Comparison of ENCODE assay signal across 1 cellular context in the genomic region with DNA sequence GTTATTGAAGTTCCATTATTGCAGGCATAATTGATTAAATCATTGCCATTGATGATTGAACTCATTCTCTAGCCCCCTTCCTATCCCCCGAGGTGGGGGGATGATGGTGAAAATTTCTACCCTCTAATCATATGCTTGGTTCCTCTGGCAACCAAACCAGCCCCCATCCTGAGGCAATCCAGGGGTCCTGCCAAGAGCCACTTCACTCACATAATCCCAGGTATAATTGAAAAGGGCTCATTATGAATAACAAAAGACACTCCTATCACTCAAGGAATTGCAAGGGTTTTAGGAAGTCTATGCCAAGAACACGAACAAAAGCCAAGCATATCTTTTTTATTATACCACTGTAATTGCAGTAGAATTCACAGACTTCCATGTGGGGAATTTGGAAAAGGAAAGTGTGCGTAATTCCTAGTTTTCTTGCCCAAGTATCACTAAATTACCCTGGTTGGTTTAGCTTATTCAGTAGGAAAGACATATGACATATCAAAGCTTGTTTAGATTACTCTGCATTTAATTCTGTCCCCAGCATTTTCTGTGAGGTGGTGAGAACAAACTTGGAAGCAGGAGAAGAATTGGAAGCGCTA.
TF ChIP-seq lines count a peak whose summit lies in the region.

No MANE protein-coding gene starts in this region.

TF ChIP-seq in GM23338, 12 proteins besides CTCF, POLR2A, EP300 and RAD21 (continued from another document):
- TF ChIP-seq, protein P1, sequence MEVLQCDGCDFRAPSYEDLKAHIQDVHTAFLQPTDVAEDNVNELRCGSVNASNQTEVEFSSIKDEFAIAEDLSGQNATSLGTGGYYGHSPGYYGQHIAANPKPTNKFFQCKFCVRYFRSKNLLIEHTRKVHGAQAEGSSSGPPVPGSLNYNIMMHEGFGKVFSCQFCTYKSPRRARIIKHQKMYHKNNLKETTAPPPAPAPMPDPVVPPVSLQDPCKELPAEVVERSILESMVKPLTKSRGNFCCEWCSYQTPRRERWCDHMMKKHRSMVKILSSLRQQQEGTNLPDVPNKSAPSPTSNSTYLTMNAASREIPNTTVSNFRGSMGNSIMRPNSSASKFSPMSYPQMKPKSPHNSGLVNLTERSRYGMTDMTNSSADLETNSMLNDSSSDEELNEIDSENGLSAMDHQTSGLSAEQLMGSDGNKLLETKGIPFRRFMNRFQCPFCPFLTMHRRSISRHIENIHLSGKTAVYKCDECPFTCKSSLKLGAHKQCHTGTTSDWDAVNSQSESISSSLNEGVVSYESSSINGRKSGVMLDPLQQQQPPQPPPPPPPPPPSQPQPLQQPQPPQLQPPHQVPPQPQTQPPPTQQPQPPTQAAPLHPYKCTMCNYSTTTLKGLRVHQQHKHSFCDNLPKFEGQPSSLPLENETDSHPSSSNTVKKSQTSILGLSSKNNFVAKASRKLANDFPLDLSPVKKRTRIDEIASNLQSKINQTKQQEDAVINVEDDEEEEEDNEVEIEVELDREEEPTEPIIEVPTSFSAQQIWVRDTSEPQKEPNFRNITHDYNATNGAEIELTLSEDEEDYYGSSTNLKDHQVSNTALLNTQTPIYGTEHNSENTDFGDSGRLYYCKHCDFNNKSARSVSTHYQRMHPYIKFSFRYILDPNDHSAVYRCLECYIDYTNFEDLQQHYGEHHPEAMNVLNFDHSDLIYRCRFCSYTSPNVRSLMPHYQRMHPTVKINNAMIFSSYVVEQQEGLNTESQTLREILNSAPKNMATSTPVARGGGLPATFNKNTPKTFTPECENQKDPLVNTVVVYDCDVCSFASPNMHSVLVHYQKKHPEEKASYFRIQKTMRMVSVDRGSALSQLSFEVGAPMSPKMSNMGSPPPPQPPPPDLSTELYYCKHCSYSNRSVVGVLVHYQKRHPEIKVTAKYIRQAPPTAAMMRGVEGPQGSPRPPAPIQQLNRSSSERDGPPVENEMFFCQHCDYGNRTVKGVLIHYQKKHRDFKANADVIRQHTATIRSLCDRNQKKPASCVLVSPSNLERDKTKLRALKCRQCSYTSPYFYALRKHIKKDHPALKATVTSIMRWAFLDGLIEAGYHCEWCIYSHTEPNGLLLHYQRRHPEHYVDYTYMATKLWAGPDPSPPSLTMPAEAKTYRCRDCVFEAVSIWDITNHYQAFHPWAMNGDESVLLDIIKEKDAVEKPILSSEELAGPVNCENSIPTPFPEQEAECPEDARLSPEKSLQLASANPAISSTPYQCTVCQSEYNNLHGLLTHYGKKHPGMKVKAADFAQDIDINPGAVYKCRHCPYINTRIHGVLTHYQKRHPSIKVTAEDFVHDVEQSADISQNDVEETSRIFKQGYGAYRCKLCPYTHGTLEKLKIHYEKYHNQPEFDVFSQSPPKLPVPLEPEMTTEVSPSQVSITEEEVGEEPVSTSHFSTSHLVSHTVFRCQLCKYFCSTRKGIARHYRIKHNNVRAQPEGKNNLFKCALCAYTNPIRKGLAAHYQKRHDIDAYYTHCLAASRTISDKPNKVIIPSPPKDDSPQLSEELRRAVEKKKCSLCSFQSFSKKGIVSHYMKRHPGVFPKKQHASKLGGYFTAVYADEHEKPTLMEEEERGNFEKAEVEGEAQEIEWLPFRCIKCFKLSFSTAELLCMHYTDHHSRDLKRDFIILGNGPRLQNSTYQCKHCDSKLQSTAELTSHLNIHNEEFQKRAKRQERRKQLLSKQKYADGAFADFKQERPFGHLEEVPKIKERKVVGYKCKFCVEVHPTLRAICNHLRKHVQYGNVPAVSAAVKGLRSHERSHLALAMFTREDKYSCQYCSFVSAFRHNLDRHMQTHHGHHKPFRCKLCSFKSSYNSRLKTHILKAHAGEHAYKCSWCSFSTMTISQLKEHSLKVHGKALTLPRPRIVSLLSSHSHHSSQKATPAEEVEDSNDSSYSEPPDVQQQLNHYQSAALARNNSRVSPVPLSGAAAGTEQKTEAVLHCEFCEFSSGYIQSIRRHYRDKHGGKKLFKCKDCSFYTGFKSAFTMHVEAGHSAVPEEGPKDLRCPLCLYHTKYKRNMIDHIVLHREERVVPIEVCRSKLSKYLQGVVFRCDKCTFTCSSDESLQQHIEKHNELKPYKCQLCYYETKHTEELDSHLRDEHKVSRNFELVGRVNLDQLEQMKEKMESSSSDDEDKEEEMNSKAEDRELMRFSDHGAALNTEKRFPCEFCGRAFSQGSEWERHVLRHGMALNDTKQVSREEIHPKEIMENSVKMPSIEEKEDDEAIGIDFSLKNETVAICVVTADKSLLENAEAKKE (CRISPR knock-in tag; IDR thresholded peaks at IDR 0.05) = no peak
- TF ChIP-seq ZNF331 (CRISPR knock-in tag; IDR thresholded peaks at IDR 0.05; ENCODE audit: low read depth) (no peak), NANOG (IDR thresholded peaks at IDR 0.05; ENCODE audit: borderline replicate concordance) (no peak), CREB1 (CRISPR knock-in tag; IDR thresholded peaks at IDR 0.05; ENCODE audit: low read depth) (no peak), STAT1 (IDR thresholded peaks at IDR 0.05; ENCODE audit: unreplicated experiment) (no peak), EZH2 (IDR thresholded peaks at IDR 0.05; ENCODE audit: low read depth, unreplicated experiment) (no peak)
- TF ChIP-seq, protein P2, sequence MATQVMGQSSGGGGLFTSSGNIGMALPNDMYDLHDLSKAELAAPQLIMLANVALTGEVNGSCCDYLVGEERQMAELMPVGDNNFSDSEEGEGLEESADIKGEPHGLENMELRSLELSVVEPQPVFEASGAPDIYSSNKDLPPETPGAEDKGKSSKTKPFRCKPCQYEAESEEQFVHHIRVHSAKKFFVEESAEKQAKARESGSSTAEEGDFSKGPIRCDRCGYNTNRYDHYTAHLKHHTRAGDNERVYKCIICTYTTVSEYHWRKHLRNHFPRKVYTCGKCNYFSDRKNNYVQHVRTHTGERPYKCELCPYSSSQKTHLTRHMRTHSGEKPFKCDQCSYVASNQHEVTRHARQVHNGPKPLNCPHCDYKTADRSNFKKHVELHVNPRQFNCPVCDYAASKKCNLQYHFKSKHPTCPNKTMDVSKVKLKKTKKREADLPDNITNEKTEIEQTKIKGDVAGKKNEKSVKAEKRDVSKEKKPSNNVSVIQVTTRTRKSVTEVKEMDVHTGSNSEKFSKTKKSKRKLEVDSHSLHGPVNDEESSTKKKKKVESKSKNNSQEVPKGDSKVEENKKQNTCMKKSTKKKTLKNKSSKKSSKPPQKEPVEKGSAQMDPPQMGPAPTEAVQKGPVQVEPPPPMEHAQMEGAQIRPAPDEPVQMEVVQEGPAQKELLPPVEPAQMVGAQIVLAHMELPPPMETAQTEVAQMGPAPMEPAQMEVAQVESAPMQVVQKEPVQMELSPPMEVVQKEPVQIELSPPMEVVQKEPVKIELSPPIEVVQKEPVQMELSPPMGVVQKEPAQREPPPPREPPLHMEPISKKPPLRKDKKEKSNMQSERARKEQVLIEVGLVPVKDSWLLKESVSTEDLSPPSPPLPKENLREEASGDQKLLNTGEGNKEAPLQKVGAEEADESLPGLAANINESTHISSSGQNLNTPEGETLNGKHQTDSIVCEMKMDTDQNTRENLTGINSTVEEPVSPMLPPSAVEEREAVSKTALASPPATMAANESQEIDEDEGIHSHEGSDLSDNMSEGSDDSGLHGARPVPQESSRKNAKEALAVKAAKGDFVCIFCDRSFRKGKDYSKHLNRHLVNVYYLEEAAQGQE (IDR thresholded peaks at IDR 0.05; ENCODE audit: unreplicated experiment) = no peak
- TF ChIP-seq, protein P3, sequence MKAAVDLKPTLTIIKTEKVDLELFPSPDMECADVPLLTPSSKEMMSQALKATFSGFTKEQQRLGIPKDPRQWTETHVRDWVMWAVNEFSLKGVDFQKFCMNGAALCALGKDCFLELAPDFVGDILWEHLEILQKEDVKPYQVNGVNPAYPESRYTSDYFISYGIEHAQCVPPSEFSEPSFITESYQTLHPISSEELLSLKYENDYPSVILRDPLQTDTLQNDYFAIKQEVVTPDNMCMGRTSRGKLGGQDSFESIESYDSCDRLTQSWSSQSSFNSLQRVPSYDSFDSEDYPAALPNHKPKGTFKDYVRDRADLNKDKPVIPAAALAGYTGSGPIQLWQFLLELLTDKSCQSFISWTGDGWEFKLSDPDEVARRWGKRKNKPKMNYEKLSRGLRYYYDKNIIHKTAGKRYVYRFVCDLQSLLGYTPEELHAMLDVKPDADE (IDR thresholded peaks at IDR 0.05) = no peak
